In the genomic region with DNA sequence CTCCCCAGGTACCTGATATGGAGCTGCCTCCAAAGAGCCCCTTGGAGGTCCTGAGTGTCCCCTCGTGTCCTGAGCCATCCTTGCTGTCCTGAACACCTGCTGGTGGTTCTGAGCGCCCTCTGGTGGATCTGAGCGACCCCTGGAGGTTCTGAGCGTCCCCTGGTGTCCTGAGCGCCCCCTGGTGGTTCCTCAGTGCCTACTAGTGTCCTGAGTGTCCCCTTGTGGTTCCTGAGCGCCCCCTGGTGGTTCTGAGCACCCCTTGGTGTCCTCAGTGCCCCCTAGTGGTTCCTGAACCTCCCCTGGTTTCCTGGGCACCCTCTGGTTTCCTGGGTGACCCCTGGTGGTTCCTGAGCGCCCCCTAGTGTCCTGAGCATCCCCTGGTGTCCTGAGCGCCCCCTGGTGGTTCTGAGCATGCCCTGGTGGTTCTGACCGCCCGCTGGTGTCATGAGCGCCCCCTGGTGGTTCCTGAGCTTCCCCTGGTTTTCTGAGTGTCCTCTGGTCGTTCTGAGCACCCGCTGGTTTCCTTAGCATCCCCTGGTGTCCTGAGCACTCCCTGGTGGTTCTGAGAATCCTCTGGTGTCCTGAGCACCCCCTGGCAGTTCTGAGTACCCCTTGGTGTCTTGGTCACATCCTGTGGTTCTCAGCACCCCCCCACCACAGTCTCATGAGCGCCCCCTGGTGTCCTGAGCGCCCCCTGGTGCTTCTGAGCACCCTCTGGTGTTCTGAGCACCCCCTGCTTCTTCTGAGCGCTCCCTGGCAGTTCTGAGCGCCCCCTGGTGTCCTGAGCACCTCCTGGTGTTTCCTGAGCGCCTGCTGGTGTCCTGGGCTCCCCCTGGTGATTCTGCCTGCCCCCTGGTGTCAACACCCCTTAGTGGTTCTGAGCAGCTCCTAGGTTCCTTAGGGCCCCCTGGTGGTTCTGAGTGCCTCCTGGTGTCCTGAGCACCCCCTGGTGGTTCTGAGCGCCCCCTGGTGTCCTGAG, we compare ENCODE assay signal across 8 cellular contexts.
DNase-seq lines count a peak whose midpoint lies in the region; ATAC-seq, FAIRE-seq and TF ChIP-seq lines count a peak whose summit lies in the region.
"Not testable (repeated sequence)": the region's sequence is repeated elsewhere in the genome, so short reads cannot be mapped to it uniquely, and the experiment has no call there.

No MANE protein-coding gene starts in this region.

- WGBS in pancreas, 2 donors = no CpG with 5 or more reads among the region's 19 CpGs

- H3K27ac ChIP-seq in pancreas = not testable (repeated sequence)

- POLR2A ChIA-PET in WTC11 (lab: Charles Lee) = not testable (repeated sequence)

- H3K36me3 Mint-ChIP-seq in WTC11 = not testable (repeated sequence)

- not testable (repeated sequence) for H3K4me3 Mint-ChIP-seq in WTC11

- intact Hi-C loops in Right ventricle myocardium superior (cut with DNase I); pancreas (cut with DNase I): not testable (repeated sequence)

- not testable (repeated sequence) for H3K27me3 ChIP-seq in pancreas

- H3K9me3 ChIP-seq in pancreas = not testable (repeated sequence)

- not testable (repeated sequence) for H3K27me3 Mint-ChIP-seq in WTC11 (ENCODE audit: low read depth)

- DNase-seq in WTC11 (ENCODE audit: low spot score); Right ventricle myocardium superior; pancreas: not testable (repeated sequence)

- not testable (repeated sequence) for H3K4me3 ChIP-seq in pancreas

- H3K36me3 ChIP-seq in pancreas = not testable (repeated sequence)

- FAIRE-seq in pancreas (lab: Jason Lieb, UNC) = not testable (repeated sequence)

- not testable (repeated sequence) for TF ChIP-seq CTCF in WTC11 (IDR thresholded peaks at IDR 0.05); pancreas (IDR thresholded peaks at IDR 0.05)

- H3K4me1 Mint-ChIP-seq in WTC11 = not testable (repeated sequence)

- CTCF ChIA-PET in WTC11 (lab: Charles Lee) = not testable (repeated sequence)

- ATAC-seq in GM18508 (IDR thresholded peaks at IDR 0.05; ENCODE audit: insufficient read depth, unreplicated experiment) (peak; percentile 52), GM19372 (IDR thresholded peaks at IDR 0.05; ENCODE audit: low read depth, unreplicated experiment) (peak; percentile 57), GM21619 (IDR thresholded peaks at IDR 0.05; ENCODE audit: unreplicated experiment) (peak; percentile 69), HG02885 (IDR thresholded peaks at IDR 0.05; ENCODE audit: poor library complexity, unreplicated experiment) (peak; percentile 72), HG03196 (IDR thresholded peaks at IDR 0.05; ENCODE audit: unreplicated experiment) (peak; percentile 69), WTC11 (0 out of 2 replicates have a peak, but pooled peaks have one; percentile 51), Right ventricle myocardium superior (ENCODE audit: poor library complexity) (peak; percentile 75), pancreas (peak in 3 of 4 donors; percentile 35 to 77 (median 57))

- not testable (repeated sequence) for H3K4me1 ChIP-seq in pancreas

- H3K9me3 Mint-ChIP-seq in WTC11 = not testable (repeated sequence)

- H3K27ac Mint-ChIP-seq in WTC11 = not testable (repeated sequence)
